11 cellular contexts compared by ENCODE assay signal in the genomic region with DNA sequence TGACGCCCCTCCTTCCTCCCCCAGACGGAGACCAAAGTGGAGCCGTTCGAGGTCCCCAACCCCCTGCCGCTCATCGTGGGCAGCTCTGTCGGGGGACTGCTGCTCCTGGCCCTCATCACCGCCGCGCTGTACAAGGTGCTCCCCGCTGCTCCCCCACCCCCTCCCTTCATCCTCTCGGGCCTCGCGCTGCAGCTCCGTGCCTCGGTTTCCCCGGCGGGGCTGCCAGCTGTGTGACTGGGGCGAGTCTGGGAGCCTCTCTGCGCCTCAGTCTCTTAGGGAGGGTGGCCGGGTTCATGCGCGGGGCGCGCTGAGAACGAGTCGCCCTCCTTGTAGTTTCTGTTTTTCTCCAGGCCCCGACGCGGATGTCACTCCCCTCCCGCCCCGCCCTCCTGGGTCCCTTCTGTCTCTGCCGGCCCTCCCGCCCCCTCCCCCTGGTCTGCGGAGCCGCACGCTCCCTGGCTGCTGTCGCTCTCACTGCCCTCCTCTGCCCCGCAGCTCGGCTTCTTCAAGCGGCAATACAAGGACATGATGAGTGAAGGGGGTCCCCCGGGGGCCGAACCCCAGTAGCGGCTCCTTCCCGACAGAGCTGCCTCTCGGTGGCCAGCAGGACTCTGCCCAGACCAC. TPM values are rescaled to one million over a fixed set of nuclear protein-coding genes. Genes with fewer than 3 reads are reported as not detected.
DNase-seq lines count a peak whose midpoint lies in the region; ATAC-seq and TF ChIP-seq lines count a peak whose summit lies in the region.
"Had no signal": no experiment of that assay in that cellular context is flagged by ENCODE, and none has a peak within 500 bp of the region (broad histone marks: within the 10 kb centered on the region; RNA-seq: fewer than 3 reads in every experiment).

No MANE protein-coding gene starts in this region.

- POLR2A ChIA-PET in SK-N-SH (lab: Yijun Ruan, JAX): no interaction called here

- H3K27ac ChIP-seq in SK-N-SH (ENCODE audit: low read depth in 2 of 2, low read length in 1 of 2): no peak overlapping the region
- H3K27ac ChIP-seq in SJCRH30: no peak overlapping the region
- H3K27ac ChIP-seq: thyroid gland had no signal

- TF ChIP-seq CTCF in SK-N-SH (IDR thresholded peaks at IDR 0.05): no peak
- no peak for TF ChIP-seq CTCF in glutamatergic neuron (IDR thresholded peaks at IDR 0.05; ENCODE audit: partially characterized antibody, unreplicated experiment)

- no peak for TF ChIP-seq EP300 in SK-N-SH (IDR thresholded peaks at IDR 0.05; ENCODE audit: borderline replicate concordance in 1 of 2, low read depth in 1 of 2, low read length in 1 of 2)

- H3K4me3 Mint-ChIP-seq in glutamatergic neuron (ENCODE audit: unreplicated experiment): peak overlapping the region; percentile 43

- no peaks in the 10 kb centered on the region for H3K36me3 ChIP-seq in SK-N-SH (replicated peaks in 1 of 2; ENCODE audit: control insufficient read depth in 1 of 2, insufficient read depth in 2 of 2, low read length in 1 of 2)
- H3K36me3 ChIP-seq in SJCRH30: no peaks in the 10 kb centered on the region
- H3K36me3 ChIP-seq: thyroid gland had no signal

- H2AFZ ChIP-seq in SK-N-SH (ENCODE audit: low read depth): no peak overlapping the region

- no peaks in the 10 kb centered on the region for H3K4me1 Mint-ChIP-seq in glutamatergic neuron (ENCODE audit: low read depth, unreplicated experiment)

- H3K4me3 ChIP-seq in SK-N-SH (ENCODE audit: low read depth in 2 of 2, low read length in 1 of 2) (no peak overlapping the region), SJCRH30 (no peak overlapping the region)
- H3K4me3 ChIP-seq: thyroid gland had no signal

- WGBS in SK-N-SH (ENCODE audit: low lambda C conversion rate): 8% methylated on average over 25 of the region's 46 CpGs

- no peaks in the 10 kb centered on the region for H4K20me1 ChIP-seq in SK-N-SH (ENCODE audit: insufficient read depth)

- peak overlapping the region; percentile 19; the same call in 1 of the 2 replicates for H3K4me2 ChIP-seq in SK-N-SH

- DNase-seq in SK-N-SH (no peak), glutamatergic neuron (no peak), SJCRH30 (no peak), DMS53 treated with DMSO at 0.1 percent for 48 hours (lab: John Stamatoyannopoulos, UW; ENCODE audit: unreplicated experiment) (no peak)
- peak; percentile 28 for DNase-seq in activated CD4-positive, alpha-beta T cell treated with anti-CD3 and anti-CD28 coated beads, Interleukin-2, amount 50 U/mL, for 1 hour
- DNase-seq in stimulated activated naive CD4-positive, alpha-beta T cell (lab: John Stamatoyannopoulos, UW): peak in 4 of 6 experiments; percentile 1 to 26 (median 14)
- DNase-seq: NCI-H524 treated with DMSO at 0.1 percent for 48 hours, thyroid gland had no signal

- CTCF ChIA-PET in SK-N-SH (lab: Yijun Ruan, JAX): no interaction called here

- no peaks in the 10 kb centered on the region for H3K4me1 ChIP-seq in SK-N-SH (ENCODE audit: control insufficient read depth in 1 of 2, insufficient read depth in 2 of 2, low read depth in 1 of 2, low read length in 1 of 2)
- no peaks in the 10 kb centered on the region; the same call in 1 of the 2 replicates for H3K4me1 ChIP-seq in SJCRH30

- peaks cover 4% of the 10 kb centered on the region for H3K9me3 Mint-ChIP-seq in glutamatergic neuron (ENCODE audit: unreplicated experiment)

- H3K9me2 ChIP-seq in SK-N-SH: no peaks in the 10 kb centered on the region

- no peak for TF ChIP-seq RAD21 in SK-N-SH (IDR thresholded peaks at IDR 0.05; ENCODE audit: low read length)

- H3F3A ChIP-seq in SK-N-SH (replicated peaks; ENCODE audit: insufficient read depth): no peaks in the 10 kb centered on the region

- H3K36me3 Mint-ChIP-seq in glutamatergic neuron (ENCODE audit: unreplicated experiment): peaks cover 4% of the 10 kb centered on the region

- H3K79me2 ChIP-seq in SK-N-SH (ENCODE audit: insufficient read depth): no peaks in the 10 kb centered on the region

- H3K27me3 ChIP-seq in SK-N-SH (ENCODE audit: insufficient read depth) (peaks cover 55% of the 10 kb centered on the region), SJCRH30 (no peaks in the 10 kb centered on the region)
- H3K27me3 ChIP-seq: thyroid gland had no signal

- H3K9me3 ChIP-seq in SK-N-SH (no peaks in the 10 kb centered on the region), SJCRH30 (replicated peaks) (no peaks in the 10 kb centered on the region)
- H3K9me3 ChIP-seq: thyroid gland had no signal

- H3K27ac Mint-ChIP-seq in glutamatergic neuron (ENCODE audit: unreplicated experiment): no peak overlapping the region

- peaks cover 25% of the 10 kb centered on the region for H3K27me3 Mint-ChIP-seq in glutamatergic neuron (ENCODE audit: unreplicated experiment)

- no peak overlapping the region for H3K9ac ChIP-seq in SK-N-SH

- ATAC-seq in SK-N-SH treated with all-trans-retinoic acid at 6 μM for 48 hours: no peak
- no peak for ATAC-seq in GM21723 (IDR thresholded peaks at IDR 0.05; ENCODE audit: unreplicated experiment)

TF ChIP-seq in SK-N-SH, 30 proteins besides CTCF, POLR2A, EP300 and RAD21 (continues in another document):
- no peak for TF ChIP-seq TEAD4 (IDR thresholded peaks at IDR 0.05; ENCODE audit: borderline replicate concordance, insufficient read depth)
- no peak for TF ChIP-seq IRF3 (IDR thresholded peaks at IDR 0.05; ENCODE audit: low read depth, low read length)
- no peak for TF ChIP-seq NFIC (IDR thresholded peaks at IDR 0.05; ENCODE audit: borderline replicate concordance)
- no peak for TF ChIP-seq POLR2AphosphoS5 (IDR thresholded peaks at IDR 0.05; ENCODE audit: low read depth, low read length)
- TF ChIP-seq, protein P1, sequence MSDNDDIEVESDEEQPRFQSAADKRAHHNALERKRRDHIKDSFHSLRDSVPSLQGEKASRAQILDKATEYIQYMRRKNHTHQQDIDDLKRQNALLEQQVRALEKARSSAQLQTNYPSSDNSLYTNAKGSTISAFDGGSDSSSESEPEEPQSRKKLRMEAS (IDR thresholded peaks at IDR 0.05; ENCODE audit: low read depth): no peak
- TF ChIP-seq FOSL2 (IDR thresholded peaks at IDR 0.05; ENCODE audit: borderline replicate concordance, low read depth): no peak
- no peak for TF ChIP-seq GATA2 (CRISPR knock-in tag; IDR thresholded peaks at IDR 0.05)
- TF ChIP-seq SIN3A (IDR thresholded peaks at IDR 0.05; ENCODE audit: borderline replicate concordance, low read depth, low read length): no peak

TF ChIP-seq in SK-N-SH treated with all-trans-retinoic acid at 6 μM for 48 hours, 23 proteins besides CTCF, POLR2A, EP300 and RAD21:
- no peak for TF ChIP-seq ARNTL (CRISPR knock-in tag; IDR thresholded peaks at IDR 0.05; ENCODE audit: borderline replicate concordance, low read depth)
- TF ChIP-seq, protein P2, sequence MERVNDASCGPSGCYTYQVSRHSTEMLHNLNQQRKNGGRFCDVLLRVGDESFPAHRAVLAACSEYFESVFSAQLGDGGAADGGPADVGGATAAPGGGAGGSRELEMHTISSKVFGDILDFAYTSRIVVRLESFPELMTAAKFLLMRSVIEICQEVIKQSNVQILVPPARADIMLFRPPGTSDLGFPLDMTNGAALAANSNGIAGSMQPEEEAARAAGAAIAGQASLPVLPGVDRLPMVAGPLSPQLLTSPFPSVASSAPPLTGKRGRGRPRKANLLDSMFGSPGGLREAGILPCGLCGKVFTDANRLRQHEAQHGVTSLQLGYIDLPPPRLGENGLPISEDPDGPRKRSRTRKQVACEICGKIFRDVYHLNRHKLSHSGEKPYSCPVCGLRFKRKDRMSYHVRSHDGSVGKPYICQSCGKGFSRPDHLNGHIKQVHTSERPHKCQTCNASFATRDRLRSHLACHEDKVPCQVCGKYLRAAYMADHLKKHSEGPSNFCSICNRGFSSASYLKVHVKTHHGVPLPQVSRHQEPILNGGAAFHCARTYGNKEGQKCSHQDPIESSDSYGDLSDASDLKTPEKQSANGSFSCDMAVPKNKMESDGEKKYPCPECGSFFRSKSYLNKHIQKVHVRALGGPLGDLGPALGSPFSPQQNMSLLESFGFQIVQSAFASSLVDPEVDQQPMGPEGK (CRISPR knock-in tag; IDR thresholded peaks at IDR 0.05; ENCODE audit: borderline replicate concordance): no peak
- TF ChIP-seq CSDC2 (CRISPR knock-in tag; IDR thresholded peaks at IDR 0.05): no peak
- TF ChIP-seq TCF4 (CRISPR knock-in tag; IDR thresholded peaks at IDR 0.05; ENCODE audit: borderline replicate concordance): no peak
- TF ChIP-seq TOX (CRISPR knock-in tag; IDR thresholded peaks at IDR 0.05; ENCODE audit: borderline replicate concordance): no peak
- TF ChIP-seq ZC3H10 (CRISPR knock-in tag; IDR thresholded peaks at IDR 0.05): no peak
- no peak for TF ChIP-seq ZFP30 (CRISPR knock-in tag; IDR thresholded peaks at IDR 0.05)
- TF ChIP-seq, protein P3, sequence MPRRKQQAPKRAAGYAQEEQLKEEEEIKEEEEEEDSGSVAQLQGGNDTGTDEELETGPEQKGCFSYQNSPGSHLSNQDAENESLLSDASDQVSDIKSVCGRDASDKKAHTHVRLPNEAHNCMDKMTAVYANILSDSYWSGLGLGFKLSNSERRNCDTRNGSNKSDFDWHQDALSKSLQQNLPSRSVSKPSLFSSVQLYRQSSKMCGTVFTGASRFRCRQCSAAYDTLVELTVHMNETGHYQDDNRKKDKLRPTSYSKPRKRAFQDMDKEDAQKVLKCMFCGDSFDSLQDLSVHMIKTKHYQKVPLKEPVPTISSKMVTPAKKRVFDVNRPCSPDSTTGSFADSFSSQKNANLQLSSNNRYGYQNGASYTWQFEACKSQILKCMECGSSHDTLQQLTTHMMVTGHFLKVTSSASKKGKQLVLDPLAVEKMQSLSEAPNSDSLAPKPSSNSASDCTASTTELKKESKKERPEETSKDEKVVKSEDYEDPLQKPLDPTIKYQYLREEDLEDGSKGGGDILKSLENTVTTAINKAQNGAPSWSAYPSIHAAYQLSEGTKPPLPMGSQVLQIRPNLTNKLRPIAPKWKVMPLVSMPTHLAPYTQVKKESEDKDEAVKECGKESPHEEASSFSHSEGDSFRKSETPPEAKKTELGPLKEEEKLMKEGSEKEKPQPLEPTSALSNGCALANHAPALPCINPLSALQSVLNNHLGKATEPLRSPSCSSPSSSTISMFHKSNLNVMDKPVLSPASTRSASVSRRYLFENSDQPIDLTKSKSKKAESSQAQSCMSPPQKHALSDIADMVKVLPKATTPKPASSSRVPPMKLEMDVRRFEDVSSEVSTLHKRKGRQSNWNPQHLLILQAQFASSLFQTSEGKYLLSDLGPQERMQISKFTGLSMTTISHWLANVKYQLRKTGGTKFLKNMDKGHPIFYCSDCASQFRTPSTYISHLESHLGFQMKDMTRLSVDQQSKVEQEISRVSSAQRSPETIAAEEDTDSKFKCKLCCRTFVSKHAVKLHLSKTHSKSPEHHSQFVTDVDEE (CRISPR knock-in tag; IDR thresholded peaks at IDR 0.05): no peak
- no peak for TF ChIP-seq GLIS3 (CRISPR knock-in tag; IDR thresholded peaks at IDR 0.05)
- TF ChIP-seq BACH2 (CRISPR knock-in tag; IDR thresholded peaks at IDR 0.05; ENCODE audit: borderline replicate concordance): no peak
- no peak for TF ChIP-seq ZNF70 (CRISPR knock-in tag; IDR thresholded peaks at IDR 0.05)

RNA-seq across cellular contexts. Expression of gene ITGAX, which starts 23.7 kb away (rescaled TPM):
- 0.44 and 0.66 TPM in 2 replicates for polyA plus RNA-seq in SK-N-SH (2012; rRNA removed)
- polyA plus RNA-seq in SK-N-SH (2012; cell fraction: cytosol; rRNA removed): 0.30 and 0.38 TPM in 2 replicates
- polyA plus RNA-seq in SK-N-SH (2012; cell fraction: nucleus; rRNA removed): 0.81 and 1.3 TPM in 2 replicates
- total RNA-seq in glutamatergic neuron (ENCODE audit: unreplicated experiment): not detected
- total RNA-seq in SJCRH30 (2014; rRNA removed; shearing (Covaris generic)): not detected in 2 replicates
- polyA plus RNA-seq: fibroblast of lung had no signal

Comparison
In these comparisons a context has a peak if more than half of its experiments do, and no peak if none do; other contexts are left out.
1. DNase-seq: peak in activated CD4-positive, alpha-beta T cell treated with anti-CD3 and anti-CD28 coated beads, Interleukin-2, amount 50 U/mL, for 1 hour (single experiment) and stimulated activated naive CD4-positive, alpha-beta T cell (4 of 6); none in SK-N-SH (single experiment), glutamatergic neuron (single experiment), SJCRH30 (0 of 2) and DMS53 treated with DMSO at 0.1 percent for 48 hours (single experiment).